ENCODE assay signal across 1 cellular context in the genomic region with DNA sequence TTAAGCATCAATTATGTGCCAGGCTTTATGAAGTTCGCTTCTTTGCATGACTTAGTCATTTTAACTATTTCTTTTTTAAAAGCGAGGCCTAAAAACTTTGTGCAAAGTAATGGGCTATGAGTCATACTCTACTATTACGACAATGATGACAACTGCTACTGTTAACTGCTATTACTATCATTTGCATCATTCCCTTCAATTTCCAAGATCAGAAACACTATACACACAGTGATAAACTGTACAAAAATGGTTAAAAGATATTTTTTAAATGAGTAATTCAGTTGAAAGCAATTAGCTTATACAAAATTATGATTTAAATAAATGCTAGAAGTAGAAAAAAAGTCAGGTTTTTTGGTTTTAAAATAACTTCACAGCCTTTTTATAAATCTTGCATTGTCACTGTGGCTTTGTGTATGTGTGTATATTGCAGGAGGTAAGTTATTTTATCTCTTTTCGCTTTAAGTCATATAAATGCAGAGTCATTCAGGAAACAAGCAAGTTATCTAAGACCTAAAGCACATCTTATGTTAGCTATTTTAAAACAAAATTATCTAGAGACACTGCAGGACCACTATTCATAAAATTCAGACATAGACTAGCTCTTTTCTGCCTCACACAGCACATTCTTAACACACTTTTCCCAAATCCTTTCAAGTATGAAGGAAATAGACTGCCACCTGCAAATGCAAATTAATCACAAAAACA.
TF ChIP-seq lines count a peak whose summit lies in the region.

No MANE protein-coding gene starts in this region.

TF ChIP-seq in endothelial cell of umbilical vein, 7 proteins besides CTCF, POLR2A, EP300 and RAD21:
- no peak for TF ChIP-seq JUN (IDR thresholded peaks at IDR 0.05; ENCODE audit: borderline replicate concordance, insufficient read depth, insufficient read length, low read depth)
- no peak for TF ChIP-seq MYC (IDR thresholded peaks at IDR 0.05; ENCODE audit: low read depth, low read length)
- TF ChIP-seq FOS (IDR thresholded peaks at IDR 0.05; ENCODE audit: borderline replicate concordance, insufficient read depth, low read length): peak; percentile 68
